ENCODE assay signal across 16 cellular contexts in the genomic region with DNA sequence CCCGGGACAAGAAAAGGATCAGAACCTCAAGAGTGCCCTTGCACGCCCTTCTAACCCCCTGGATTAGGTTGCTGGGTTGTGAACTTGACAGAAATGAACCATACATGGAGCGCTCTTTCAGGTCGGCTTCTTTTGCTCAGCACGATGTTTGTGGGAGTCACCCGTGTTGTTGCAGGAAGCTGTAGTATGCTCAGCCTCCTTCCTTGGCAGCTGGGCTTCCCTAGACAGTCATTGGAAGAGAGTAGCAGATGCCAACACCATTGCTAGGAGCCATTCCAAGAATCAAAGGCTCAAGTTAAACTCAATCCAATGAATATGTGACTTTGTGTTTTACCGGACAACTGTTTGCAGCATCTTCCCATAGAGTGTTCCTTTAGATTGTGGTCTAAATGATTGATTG. TPM values are rescaled to one million over a fixed set of nuclear protein-coding genes. Genes with fewer than 3 reads are reported as not detected.
DNase-seq lines count a peak whose midpoint lies in the region; TF ChIP-seq lines count a peak whose summit lies in the region.
"Had no signal": no experiment of that assay in that cellular context is flagged by ENCODE, and none has a peak within 500 bp of the region (broad histone marks: within the 10 kb centered on the region; RNA-seq: fewer than 3 reads in every experiment).

No MANE protein-coding gene starts in this region.

- H3K4me3 ChIP-seq in fibroblast of lung (replicated peaks in 1 of 4; ENCODE audit: control extremely low read depth in 1 of 4, insufficient read depth in 1 of 4, low read depth in 3 of 4, low read length in 4 of 4) (no peak overlapping the region), brain microvascular endothelial cell (ENCODE audit: low read depth, low read length) (no peak overlapping the region), H7 (ENCODE audit: insufficient read depth, low read depth, low read length) (no peak overlapping the region)

- no peaks in the 10 kb centered on the region for H3K27me3 ChIP-seq in fibroblast of lung (ENCODE audit: control insufficient read depth, insufficient read depth, low read length)
- H3K27me3 ChIP-seq in brain microvascular endothelial cell (replicated peaks), result no peaks in the 10 kb centered on the region
- no peaks in the 10 kb centered on the region for H3K27me3 ChIP-seq in H7 (ENCODE audit: control insufficient read depth, insufficient read depth, low read length)

- peak overlapping the region; percentile 22 for H2AFZ ChIP-seq in fibroblast of lung (ENCODE audit: low read length)

- H3K4me1 ChIP-seq in fibroblast of lung (ENCODE audit: control insufficient read depth, extremely low read depth, insufficient read depth, low read length), result no peaks in the 10 kb centered on the region

- no peak overlapping the region for H3K9ac ChIP-seq in fibroblast of lung (ENCODE audit: insufficient read depth, low read length)
- H3K9ac ChIP-seq: KMS-11 had no signal

- no peaks in the 10 kb centered on the region for H3K36me3 ChIP-seq in fibroblast of lung (ENCODE audit: control insufficient read depth, insufficient read depth, low read length)
- no peaks in the 10 kb centered on the region for H3K36me3 ChIP-seq in brain microvascular endothelial cell (replicated peaks)
- no peaks in the 10 kb centered on the region for H3K36me3 ChIP-seq in H7 (replicated peaks; ENCODE audit: control insufficient read depth, insufficient read depth, low read length)

- H3K27ac ChIP-seq in fibroblast of lung (ENCODE audit: insufficient read depth, low read length) (no peak overlapping the region), brain microvascular endothelial cell (no peak overlapping the region)
- H3K27ac ChIP-seq: KMS-11 had no signal

- in situ Hi-C loops in brain microvascular endothelial cell (cut with HindIII; ENCODE audit: low pct_ligation_motif_present, low sequenced_read_pairs), result no loop called here

- H3K79me2 ChIP-seq in fibroblast of lung (ENCODE audit: control insufficient read depth, insufficient read depth, low read length), result no peaks in the 10 kb centered on the region

- H3K4me2 ChIP-seq in fibroblast of lung (ENCODE audit: extremely low read depth, insufficient read depth, low read length), result no peak overlapping the region
- H3K4me2 ChIP-seq: KMS-11 had no signal

- no peaks in the 10 kb centered on the region for H4K20me1 ChIP-seq in fibroblast of lung (ENCODE audit: control insufficient read depth, extremely low read depth, insufficient read depth, low read length)

- no peaks in the 10 kb centered on the region for H3K9me3 ChIP-seq in fibroblast of lung (ENCODE audit: control insufficient read depth, insufficient read depth, low read depth, low read length)

- TF ChIP-seq CTCF in fibroblast of lung (conservative IDR thresholded peaks at IDR 0.05 in 1 of 2, IDR thresholded peaks at IDR 0.05 in 1 of 2; ENCODE audit: low read depth in 1 of 2, low read length in 2 of 2), result no peak
- TF ChIP-seq CTCF in brain microvascular endothelial cell (IDR thresholded peaks at IDR 0.05; ENCODE audit: low read depth, low read length, missing control alignments), result no peak

- DNase-seq in NCI-H2171 treated with DMSO at 0.1 percent for 48 hours (lab: John Stamatoyannopoulos, UW) (peak; percentile 38), NCI-H2171 (lab: John Stamatoyannopoulos, UW) (no peak), NCI-H446 (lab: John Stamatoyannopoulos, UW) (peak; percentile 73 to 82), fibroblast of lung (ENCODE audit: low read depth in 2 of 2) (no peak), stromal cell of bone marrow (ENCODE audit: low read depth) (peak; percentile 31), brain microvascular endothelial cell (no peak), H7 (no peak), DMS53 treated with DMSO at 0.1 percent for 48 hours (lab: John Stamatoyannopoulos, UW; ENCODE audit: unreplicated experiment) (no peak)
- DNase-seq: GF-D8, MM.1S, NCI-H1105, NCI-H187 treated with DMSO at 0.1 percent for 48 hours, NCI-H226, NCI-H774, SHP77 treated with DMSO at 0.1 percent for 48 hours had no signal

RNA-seq across cellular contexts. Expression of gene RAB12, which starts 47.0 kb away (rescaled TPM):
- total RNA-seq in fibroblast of lung, result 59.6 and 60.4 TPM in 2 replicates
- 28.1 and 33.9 TPM in 2 replicates for polyA plus RNA-seq in fibroblast of lung
- polyA plus RNA-seq in fibroblast of lung (2012), result 28.6 and 33.7 TPM in 2 replicates
- polyA minus RNA-seq in fibroblast of lung (ENCODE audit: low replicate concordance), result 2.0 and 3.6 TPM in 2 replicates
- total RNA-seq in H7 (2014; rRNA removed; shearing (Covaris generic)), result 24.0 and 30.4 TPM in 2 replicates

RNA-seq across cellular contexts. Expression of gene MTCL1, which starts 49.1 kb away (rescaled TPM):
- 38.0 and 56.0 TPM in 2 replicates for total RNA-seq in fibroblast of lung
- 31.0 and 35.0 TPM in 2 replicates for polyA plus RNA-seq in fibroblast of lung
- polyA plus RNA-seq in fibroblast of lung (2012), result 26.9 and 35.7 TPM in 2 replicates
- 30.9 and 31.1 TPM in 2 replicates for polyA minus RNA-seq in fibroblast of lung (ENCODE audit: low replicate concordance)
- 16.0 and 24.6 TPM in 2 replicates for total RNA-seq in H7 (2014; rRNA removed; shearing (Covaris generic))

Comparison
In these comparisons a context has a peak if more than half of its experiments do, and no peak if none do; other contexts are left out.
1. DNase-seq: peak in NCI-H2171 treated with DMSO at 0.1 percent for 48 hours (single experiment), NCI-H446 (2 of 2) and stromal cell of bone marrow (single experiment); none in NCI-H2171 (single experiment), fibroblast of lung (0 of 2), brain microvascular endothelial cell (single experiment), H7 (single experiment) and DMS53 treated with DMSO at 0.1 percent for 48 hours (single experiment).